ENCODE assay signal across 8 cellular contexts in genomic region chr3:170907519-170908234, GRCh38. TPM values are rescaled to one million over a fixed set of nuclear protein-coding genes. Genes with fewer than 3 reads are reported as not detected.
DNase-seq lines count a peak whose midpoint lies in the region; ATAC-seq and TF ChIP-seq lines count a peak whose summit lies in the region.

No MANE protein-coding gene starts in this region.

- H3K4me3 Mint-ChIP-seq in osteocyte (ENCODE audit: unreplicated experiment) = peak overlapping the region; percentile 96

- DNase-seq in Caki2 (ENCODE audit: low read depth) = peak; percentile 48
- peak; percentile 9 to 33 for DNase-seq in foreskin fibroblast
- DNase-seq in osteocyte (ENCODE audit: extremely low spot score, unreplicated experiment) = no peak
- DNase-seq in SIG-M5 treated with dmso at 0.1 percent for 504 hours (lab: John Stamatoyannopoulos, UW; ENCODE audit: unreplicated experiment) = no peak

- in situ Hi-C loops in Caki2 (cut with HindIII; ENCODE audit: low pct_unique_long_range_greater_than_20kb, low sequenced_read_pairs) = no loop called here

- TF ChIP-seq CTCF in VCaP (conservative IDR thresholded peaks at IDR 0.05) = no peak
- TF ChIP-seq CTCF in foreskin fibroblast (IDR thresholded peaks at IDR 0.05; ENCODE audit: low read depth, low read length) = no peak
- no peak for TF ChIP-seq CTCF in osteocyte (IDR thresholded peaks at IDR 0.05)

- H3K36me3 Mint-ChIP-seq in osteocyte (ENCODE audit: unreplicated experiment) = peaks cover 8% of the 10 kb centered on the region

- peak; percentile 3 for ATAC-seq in HG02642 (IDR thresholded peaks at IDR 0.05; ENCODE audit: poor library complexity, unreplicated experiment)
- no peak for ATAC-seq in HG03565 (IDR thresholded peaks at IDR 0.05; ENCODE audit: unreplicated experiment)
- ATAC-seq in HG03139 (IDR thresholded peaks at IDR 0.05; ENCODE audit: unreplicated experiment) = no peak

- H3K9me3 Mint-ChIP-seq in osteocyte (ENCODE audit: unreplicated experiment) = peaks cover 11% of the 10 kb centered on the region

- no peaks in the 10 kb centered on the region for H3K27me3 Mint-ChIP-seq in osteocyte (ENCODE audit: unreplicated experiment)

- peak overlapping the region; percentile 46 for H3K27ac Mint-ChIP-seq in osteocyte (ENCODE audit: unreplicated experiment)

- H3K27ac ChIP-seq in VCaP = peak overlapping the region; percentile 26; the same call in 1 of the 2 replicates

- peaks cover 17% of the 10 kb centered on the region for H3K4me1 Mint-ChIP-seq in osteocyte (ENCODE audit: unreplicated experiment)

- H3K4me3 ChIP-seq in foreskin fibroblast (ENCODE audit: low read depth in 1 of 2, low read length in 2 of 2) = peak overlapping the region; percentile 87 to 89

RNA-seq across cellular contexts. Expression of gene EIF5A2, which starts 0.8 kb away (rescaled TPM):
- 24.6 and 34.8 TPM in 2 replicates for total RNA-seq in Caki2 (2014; rRNA removed; shearing (Covaris generic); ENCODE audit: low replicate concordance)
- total RNA-seq in osteocyte = 20.5 and 24.3 TPM in 2 replicates

RNA-seq across cellular contexts. Expression of gene RPL22L1, which starts 37.7 kb away (rescaled TPM):
- 97.0 and 146 TPM in 2 replicates for total RNA-seq in Caki2 (2014; rRNA removed; shearing (Covaris generic); ENCODE audit: low replicate concordance)
- total RNA-seq in osteocyte = 39.4 and 43.7 TPM in 2 replicates

Comparison
In these comparisons a context has a peak if more than half of its experiments do, and no peak if none do; other contexts are left out.
1. DNase-seq: peak in Caki2 (single experiment) and foreskin fibroblast (2 of 2); none in osteocyte (single experiment) and SIG-M5 treated with dmso at 0.1 percent for 504 hours (single experiment).